In the genomic region with DNA sequence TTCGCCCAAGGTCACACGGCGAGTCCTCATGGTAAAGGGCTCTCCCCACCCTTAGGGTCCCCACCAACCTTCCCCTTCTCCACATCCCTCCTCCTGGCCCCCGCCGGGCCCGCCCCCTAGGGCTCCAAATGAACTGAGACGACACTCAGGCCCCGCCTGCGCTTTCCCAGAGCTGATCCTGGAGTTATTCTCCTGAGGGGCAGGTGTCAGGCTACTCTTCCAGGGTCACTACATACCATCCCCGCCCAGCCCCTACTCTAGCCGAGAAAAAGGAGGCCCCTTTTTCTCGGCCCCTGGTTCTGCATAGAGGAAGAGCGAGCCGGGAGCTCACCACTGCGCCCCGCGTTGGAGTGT, we compare ENCODE assay signal across 8 cellular contexts. TPM values are rescaled to one million over a fixed set of nuclear protein-coding genes. Genes with fewer than 3 reads are reported as not detected.
DNase-seq lines count a peak whose midpoint lies in the region; ATAC-seq lines count a peak whose summit lies in the region.

No MANE protein-coding gene starts in this region.

- DNase-seq in DMS 273 (lab: John Stamatoyannopoulos, UW; ENCODE audit: unreplicated experiment) (peak; percentile 76), DMS 273 treated with DMSO at 0.1 percent for 48 hours (lab: John Stamatoyannopoulos, UW) (no peak), HuH-7 (ENCODE audit: low spot score) (peak; percentile 51), glomerular visceral epithelial cell (ENCODE audit: extremely low spot score) (peak; percentile 35), trophoblast cell (peak in 1 of 2 donors; percentile 48), NCI-H446 (lab: John Stamatoyannopoulos, UW) (no peak)
- no peak for DNase-seq in activated T-helper 1 cell treated with anti-CD3 and anti-CD28 coated beads, Interleukin-12 subunit alpha, Interleukin-12 subunit beta, Interleukin-2, Interleukin-4 antibody, amounts not matched to agents 30 ng/mL and 10 ng/mL and 1 ng/mL, durations not matched to agents 14 hours and 24 hours and 36 hours (ENCODE audit: low spot score)

- H4K8ac ChIP-seq in trophoblast cell (ENCODE audit: low read depth, low read length) = peak overlapping the region; percentile 76

- H3K36me3 Mint-ChIP-seq in activated T-helper 1 cell treated with anti-CD3 and anti-CD28 coated beads, Interleukin-12 subunit alpha, Interleukin-12 subunit beta, Interleukin-2, Interleukin-4 antibody, amounts not matched to agents 30 ng/mL and 10 ng/mL and 1 ng/mL, durations not matched to agents 14 hours and 24 hours and 36 hours (ENCODE audit: low read depth) = peaks cover 22% of the 10 kb centered on the region

- H3K27me3 Mint-ChIP-seq in activated T-helper 1 cell treated with anti-CD3 and anti-CD28 coated beads, Interleukin-12 subunit alpha, Interleukin-12 subunit beta, Interleukin-2, Interleukin-4 antibody, amounts not matched to agents 30 ng/mL and 10 ng/mL and 1 ng/mL, durations not matched to agents 14 hours and 24 hours and 36 hours (ENCODE audit: insufficient read depth) = no peaks in the 10 kb centered on the region

- peak overlapping the region; percentile 12 for H2AK5ac ChIP-seq in trophoblast cell (ENCODE audit: low read length)

- peak overlapping the region; percentile 50 for H3K18ac ChIP-seq in trophoblast cell (ENCODE audit: low read length)

- peak overlapping the region; percentile 72 for H3K4ac ChIP-seq in trophoblast cell (ENCODE audit: low read depth, low read length)

- peaks cover 1 to 12% of the 10 kb centered on the region in 2 experiments for H3K36me3 ChIP-seq in trophoblast cell (ENCODE audit: control insufficient read depth in 1 of 2, insufficient read depth in 2 of 2, low read length in 2 of 2)

- peak overlapping the region; percentile 62 for H2AFZ ChIP-seq in trophoblast cell (ENCODE audit: insufficient read depth, low read length, poor library complexity)

- H3K4me1 Mint-ChIP-seq in activated T-helper 1 cell treated with anti-CD3 and anti-CD28 coated beads, Interleukin-12 subunit alpha, Interleukin-12 subunit beta, Interleukin-2, Interleukin-4 antibody, amounts not matched to agents 30 ng/mL and 10 ng/mL and 1 ng/mL, durations not matched to agents 14 hours and 24 hours and 36 hours (ENCODE audit: low read depth) = peaks cover 39% of the 10 kb centered on the region

- H2BK5ac ChIP-seq in trophoblast cell (ENCODE audit: low read depth, low read length, poor library complexity) = peak overlapping the region; percentile 41

- peak overlapping the region; percentile 69 for H3K14ac ChIP-seq in trophoblast cell (ENCODE audit: low read length)

- ATAC-seq in GM18502 (IDR thresholded peaks at IDR 0.05; ENCODE audit: poor library complexity, unreplicated experiment) = no peak

- peak overlapping the region; percentile 67 for H4K91ac ChIP-seq in trophoblast cell (ENCODE audit: low read depth, low read length)

- no peaks in the 10 kb centered on the region for H3K27me3 ChIP-seq in trophoblast cell (ENCODE audit: insufficient read depth, low read length)

- peak overlapping the region; percentile 100 for H3K27ac Mint-ChIP-seq in activated T-helper 1 cell treated with anti-CD3 and anti-CD28 coated beads, Interleukin-12 subunit alpha, Interleukin-12 subunit beta, Interleukin-2, Interleukin-4 antibody, amounts not matched to agents 30 ng/mL and 10 ng/mL and 1 ng/mL, durations not matched to agents 14 hours and 24 hours and 36 hours

- peak overlapping the region; percentile 61 for H2BK120ac ChIP-seq in trophoblast cell (ENCODE audit: insufficient read depth, low read length, poor library complexity)

- H3K9me3 ChIP-seq in trophoblast cell (ENCODE audit: insufficient read depth, low read depth, low read length) = no peaks in the 10 kb centered on the region

- peak overlapping the region; percentile 86 for H3K4me3 ChIP-seq in trophoblast cell (ENCODE audit: low read depth, low read length)

- peaks cover 13% of the 10 kb centered on the region for H3K79me1 ChIP-seq in trophoblast cell (ENCODE audit: low read length)

- H3K23ac ChIP-seq in trophoblast cell (ENCODE audit: low read length) = no peak overlapping the region

- H3K4me3 Mint-ChIP-seq in activated T-helper 1 cell treated with anti-CD3 and anti-CD28 coated beads, Interleukin-12 subunit alpha, Interleukin-12 subunit beta, Interleukin-2, Interleukin-4 antibody, amounts not matched to agents 30 ng/mL and 10 ng/mL and 1 ng/mL, durations not matched to agents 14 hours and 24 hours and 36 hours = peak overlapping the region; percentile 92

- WGBS in trophoblast cell (ENCODE audit: extremely low coverage, insufficient coverage, insufficient read length) = no CpG with 5 or more reads among the region's 17 CpGs

- H3K9me3 Mint-ChIP-seq in activated T-helper 1 cell treated with anti-CD3 and anti-CD28 coated beads, Interleukin-12 subunit alpha, Interleukin-12 subunit beta, Interleukin-2, Interleukin-4 antibody, amounts not matched to agents 30 ng/mL and 10 ng/mL and 1 ng/mL, durations not matched to agents 14 hours and 24 hours and 36 hours = no peaks in the 10 kb centered on the region

- peaks cover 9% of the 10 kb centered on the region for H3K79me2 ChIP-seq in trophoblast cell (ENCODE audit: control insufficient read depth, insufficient read depth, low read length, poor library complexity)

- H4K12ac ChIP-seq in trophoblast cell (ENCODE audit: low read depth, low read length) = peak overlapping the region; percentile 39

- peak overlapping the region; percentile 94 for H3K9ac ChIP-seq in trophoblast cell (ENCODE audit: low read length)

- H2BK12ac ChIP-seq in trophoblast cell (ENCODE audit: low read length) = no peak overlapping the region

- intact Hi-C loops in activated T-helper 1 cell treated with anti-CD3 and anti-CD28 coated beads, Interleukin-12 subunit alpha, Interleukin-12 subunit beta, Interleukin-2, Interleukin-4 antibody, amounts not matched to agents 30 ng/mL and 10 ng/mL and 1 ng/mL, durations not matched to agents 14 hours and 24 hours and 36 hours (cut with micrococcal nuclease) = no loop called here

- peak overlapping the region; percentile 62 for H3K4me2 ChIP-seq in trophoblast cell (ENCODE audit: low read length)

- H3K27ac ChIP-seq in trophoblast cell (ENCODE audit: low read depth, low read length) = peak overlapping the region; percentile 83

- peaks cover 5 to 9% of the 10 kb centered on the region in 2 experiments for H3K4me1 ChIP-seq in trophoblast cell (ENCODE audit: control insufficient read depth in 1 of 2, insufficient read depth in 2 of 2, low read length in 2 of 2)

RNA-seq across cellular contexts. Expression of gene USP4, which starts 0.3 kb away (rescaled TPM):
- 84.4 and 90.2 TPM in 2 replicates for total RNA-seq in activated T-helper 1 cell treated with anti-CD3 and anti-CD28 coated beads, Interleukin-12 subunit alpha, Interleukin-12 subunit beta, Interleukin-2, Interleukin-4 antibody, amounts not matched to agents 30 ng/mL and 10 ng/mL and 1 ng/mL, durations not matched to agents 14 hours and 24 hours and 36 hours
- polyA plus RNA-seq in trophoblast cell (2013) = 19.2 and 19.3 TPM in 2 replicates

RNA-seq across cellular contexts. Expression of gene GPX1, which starts 18.6 kb away (rescaled TPM):
- 181 and 188 TPM in 2 replicates for total RNA-seq in activated T-helper 1 cell treated with anti-CD3 and anti-CD28 coated beads, Interleukin-12 subunit alpha, Interleukin-12 subunit beta, Interleukin-2, Interleukin-4 antibody, amounts not matched to agents 30 ng/mL and 10 ng/mL and 1 ng/mL, durations not matched to agents 14 hours and 24 hours and 36 hours
- polyA plus RNA-seq in trophoblast cell (2013) = 163 and 164 TPM in 2 replicates

Comparison
In these comparisons a context has a peak if more than half of its experiments do, and no peak if none do; other contexts are left out.
1. DNase-seq: peak in DMS 273 (single experiment), HuH-7 (single experiment) and glomerular visceral epithelial cell (single experiment); none in DMS 273 treated with DMSO at 0.1 percent for 48 hours (single experiment), activated T-helper 1 cell treated with anti-CD3 and anti-CD28 coated beads, Interleukin-12 subunit alpha, Interleukin-12 subunit beta, Interleukin-2, Interleukin-4 antibody, amounts not matched to agents 30 ng/mL and 10 ng/mL and 1 ng/mL, durations not matched to agents 14 hours and 24 hours and 36 hours (single experiment) and NCI-H446 (0 of 2).